ENCODE assay signal across 8 cellular contexts in the genomic region with DNA sequence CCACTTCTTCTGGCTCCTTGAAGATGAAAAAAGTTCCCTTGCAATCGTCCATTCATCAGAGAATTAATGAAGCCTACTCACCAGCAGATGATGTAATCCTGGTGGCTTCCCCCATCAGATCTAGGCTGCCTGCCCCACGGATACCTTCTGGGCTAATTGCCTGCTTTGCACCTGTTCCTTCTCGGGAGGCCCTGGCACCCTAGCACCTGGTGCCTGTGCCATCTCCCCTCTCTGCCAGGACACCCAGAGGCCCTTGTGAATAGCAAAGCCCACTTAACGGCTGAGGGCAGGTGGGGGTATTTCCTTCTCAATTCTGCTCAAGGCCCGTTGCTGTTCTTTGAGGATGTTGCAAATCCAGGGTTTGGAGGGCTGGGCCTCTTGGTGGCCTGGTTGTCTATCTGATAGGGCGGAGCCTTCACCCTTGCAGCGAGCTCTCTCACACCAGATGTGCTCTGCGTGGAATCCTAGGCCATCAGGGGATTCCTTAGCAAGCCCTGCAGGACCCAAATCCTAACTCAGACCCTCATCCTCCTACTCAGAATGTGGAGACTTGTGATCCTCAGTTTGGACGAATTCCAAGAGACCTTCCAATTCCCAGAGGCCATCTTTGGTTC. TPM values are rescaled to one million over a fixed set of nuclear protein-coding genes. Genes with fewer than 3 reads are reported as not detected.
DNase-seq lines count a peak whose midpoint lies in the region; ATAC-seq and TF ChIP-seq lines count a peak whose summit lies in the region.

A gene (minus strand): TSS at position 363 of the 614 bp plus-strand sequence. CDS start 22,360 bp downstream, outside the sequence.

- no peaks in the 10 kb centered on the region for H3K9me3 Mint-ChIP-seq in endodermal cell

- WGBS in endodermal cell (ENCODE audit: insufficient coverage in 1 of 2, insufficient read length in 1 of 2), 2 experiments, result 83 to 84% methylated on average over 4 to 9 of the region's 9 CpGs

- H3K4me3 Mint-ChIP-seq in endodermal cell, result no peak within 1 kb of the TSS

- no peaks in the 10 kb centered on the region for H3K27me3 Mint-ChIP-seq in endodermal cell (ENCODE audit: insufficient read depth)

- H3K36me3 ChIP-seq in endodermal cell (ENCODE audit: control insufficient read depth, insufficient read depth, low read length) (no peaks in the 10 kb centered on the region), skeletal muscle tissue (ENCODE audit: control insufficient read depth in 3 of 3, insufficient read depth in 3 of 3, low read length in 3 of 3) (no peaks in the 10 kb centered on the region)

- H3K27ac ChIP-seq in endodermal cell (ENCODE audit: low read depth, low read length), result peak within 1 kb of the TSS; percentile 71
- H3K27ac ChIP-seq in skeletal muscle tissue (ENCODE audit: low read depth, low read length), result peak within 1 kb of the TSS; percentile 43

- peak; percentile 45 for ATAC-seq in HG03354 (IDR thresholded peaks at IDR 0.05; ENCODE audit: poor library complexity, severe bottlenecking, unreplicated experiment)
- ATAC-seq in HG02938 (IDR thresholded peaks at IDR 0.05; ENCODE audit: unreplicated experiment), result no peak
- ATAC-seq in HG02884 (IDR thresholded peaks at IDR 0.05; ENCODE audit: unreplicated experiment), result no peak

- peaks cover 5% of the 10 kb centered on the region for H3K4me1 Mint-ChIP-seq in endodermal cell

- peak; percentile 52 for DNase-seq in NCI-H510A treated with DMSO at 0.1 percent for 48 hours (lab: John Stamatoyannopoulos, UW)
- no peak for DNase-seq in endodermal cell
- DNase-seq in HK-2 (ENCODE audit: unreplicated experiment), result no peak
- DNase-seq in amniotic stem cell (lab: John Stamatoyannopoulos, UW), result no peak

- H3K4me1 ChIP-seq in endodermal cell (ENCODE audit: control insufficient read depth, insufficient read depth, low read length) (no peaks in the 10 kb centered on the region), skeletal muscle tissue (ENCODE audit: control insufficient read depth in 3 of 3, insufficient read depth in 3 of 3, low read length in 3 of 3) (peaks cover 6 to 27% (median 10%) of the 10 kb centered on the region in 3 donors)

- H3K27ac Mint-ChIP-seq in endodermal cell, result no peak within 1 kb of the TSS

- no peak for TF ChIP-seq CTCF in endodermal cell (conservative IDR thresholded peaks at IDR 0.05)

- no peaks in the 10 kb centered on the region for H3K36me3 Mint-ChIP-seq in endodermal cell (ENCODE audit: low read depth)

- H3K9ac ChIP-seq in endodermal cell (ENCODE audit: extremely low read depth, low read length, poor library complexity, severe bottlenecking) (no peak within 1 kb of the TSS), skeletal muscle tissue (ENCODE audit: low read depth in 1 of 3, low read length in 3 of 3) (peak within 1 kb of the TSS in 1 of 3 donors; percentile 16)

- no peaks in the 10 kb centered on the region for H3K27me3 ChIP-seq in endodermal cell (ENCODE audit: control insufficient read depth, insufficient read depth, low read length, poor library complexity, severe bottlenecking)
- H3K27me3 ChIP-seq in skeletal muscle tissue (ENCODE audit: control insufficient read depth in 3 of 3, insufficient read depth in 3 of 3, low read length in 3 of 3), result no peaks in the 10 kb centered on the region

- no peaks in the 10 kb centered on the region for H3K9me3 ChIP-seq in endodermal cell (ENCODE audit: control insufficient read depth, low read length)
- H3K9me3 ChIP-seq in skeletal muscle tissue (ENCODE audit: control insufficient read depth in 3 of 3, low read length in 3 of 3), result no peaks in the 10 kb centered on the region

- H3K4me3 ChIP-seq in endodermal cell (ENCODE audit: low read length) (no peak within 1 kb of the TSS), skeletal muscle tissue (ENCODE audit: low read length in 3 of 3) (no peak within 1 kb of the TSS)

RNA-seq across cellular contexts. Expression of the gene that starts here (rescaled TPM):
- 1 to 10 TPM; 1.1 to 1.2 TPM for total RNA-seq in endodermal cell
- polyA plus RNA-seq in endodermal cell (2013, experiment 1 of 2), result 5.7 TPM
- polyA plus RNA-seq in endodermal cell (2013, experiment 2 of 2), result 8.5 TPM
- total RNA-seq in skeletal muscle tissue, result 16.7 TPM
